Comparison of ENCODE assay signal across 1 cellular context in the genomic region with DNA sequence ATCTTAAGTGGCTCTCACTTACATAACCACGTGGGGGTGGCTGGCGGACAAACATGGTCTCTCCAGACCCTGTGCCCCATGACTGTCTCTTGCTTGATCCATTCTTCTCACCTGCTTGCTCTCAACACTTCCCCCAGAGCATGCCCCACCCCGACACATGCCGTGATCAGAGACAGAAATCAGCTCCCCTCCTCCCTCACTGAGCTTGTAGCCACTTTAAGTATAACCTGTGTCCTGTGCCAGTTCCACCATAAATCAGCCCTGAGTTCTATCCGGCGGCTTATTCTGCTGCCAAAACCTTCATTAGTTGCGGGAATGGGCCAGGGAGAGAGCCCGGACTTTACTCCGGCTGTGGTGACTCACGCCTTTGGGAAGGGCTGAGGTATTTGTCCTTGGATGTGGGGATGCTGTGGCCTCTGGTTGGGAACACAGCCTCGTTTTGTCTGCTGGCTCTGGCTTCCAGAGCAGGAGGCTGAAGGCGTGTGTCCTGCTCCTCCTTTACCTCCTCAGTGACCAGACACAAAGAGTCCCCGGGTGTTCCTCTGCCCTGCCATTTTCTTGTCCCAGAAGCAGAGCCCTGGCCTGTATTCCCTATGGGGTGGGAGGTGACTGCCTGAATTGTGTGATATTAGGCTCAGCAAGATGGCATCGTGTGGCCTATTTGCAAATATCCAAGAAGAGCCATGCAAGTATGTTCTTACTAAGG.
A peak's percentile ranks its signal among the peaks of the same experiment; 100 is the strongest.
TF ChIP-seq lines count a peak whose summit lies in the region.

No MANE protein-coding gene starts in this region.

TF ChIP-seq in HepG2, 621 proteins besides CTCF, POLR2A, EP300 and RAD21 (continued from another document):
- TF ChIP-seq TBP (CRISPR knock-in tag; IDR thresholded peaks at IDR 0.05) (no peak), AHR (CRISPR knock-in tag; IDR thresholded peaks at IDR 0.05) (no peak; the same call in 1 of the 2 replicates), SMAD9 (CRISPR knock-in tag; IDR thresholded peaks at IDR 0.05) (0 out of 2 replicates have a peak, but pooled peaks have one; percentile 52), ZNF564 (CRISPR knock-in tag; IDR thresholded peaks at IDR 0.05) (no peak), NKX3-1 (CRISPR knock-in tag; IDR thresholded peaks at IDR 0.05) (peak; percentile 70; the same call in 1 of the 2 replicates), ZMAT3 (CRISPR knock-in tag; conservative IDR thresholded peaks at IDR 0.05) (peak; percentile 70; the same call in 1 of the 2 replicates), MBD4 (IDR thresholded peaks at IDR 0.05; ENCODE audit: borderline replicate concordance, low read length) (no peak), ZNF577 (CRISPR knock-in tag; IDR thresholded peaks at IDR 0.05; ENCODE audit: borderline replicate concordance, low read depth) (no peak), ZBTB7A (CRISPR knock-in tag; IDR thresholded peaks at IDR 0.05) (peak; percentile 87; the same call in 1 of the 2 replicates), HNF4A (CRISPR knock-in tag; IDR thresholded peaks at IDR 0.05) (peak; percentile 96), ZKSCAN8 (CRISPR knock-in tag; IDR thresholded peaks at IDR 0.05; ENCODE audit: borderline replicate concordance) (peak; percentile 76; the same call in 1 of the 2 replicates), ZNF343 (CRISPR knock-in tag; IDR thresholded peaks at IDR 0.05) (no peak), MLLT10 (CRISPR knock-in tag; IDR thresholded peaks at IDR 0.05) (no peak), ZNF615 (CRISPR knock-in tag; IDR thresholded peaks at IDR 0.05; ENCODE audit: borderline replicate concordance) (0 out of 2 replicates have a peak, but pooled peaks have one; percentile 29), HNRNPH1 (optimal IDR thresholded peaks at IDR 0.05; ENCODE audit: low read depth, low read length) (no peak), FOSL2 (CRISPR knock-in tag; IDR thresholded peaks at IDR 0.05) (peak; percentile 99), ZSCAN12 (CRISPR knock-in tag; IDR thresholded peaks at IDR 0.05) (no peak), ZNF550 (CRISPR knock-in tag; IDR thresholded peaks at IDR 0.05; ENCODE audit: borderline replicate concordance) (no peak), SOX13 (IDR thresholded peaks at IDR 0.05) (peak; percentile 63), SOX13 (CRISPR knock-in tag; conservative IDR thresholded peaks at IDR 0.05 in 1 of 2, IDR thresholded peaks at IDR 0.05 in 1 of 2) (peak; percentile 74 to 83; a peak in 3 of 4 replicates), CHD4 (IDR thresholded peaks at IDR 0.05; ENCODE audit: borderline replicate concordance, low read length) (peak; percentile 76; the same call in 1 of the 2 replicates), THAP11 (CRISPR knock-in tag; IDR thresholded peaks at IDR 0.05) (peak; percentile 68; the same call in 1 of the 2 replicates), KDM3A (CRISPR knock-in tag; IDR thresholded peaks at IDR 0.05; ENCODE audit: low read depth) (peak; percentile 68; the same call in 1 of the 2 replicates), ZNF792 (CRISPR knock-in tag; IDR thresholded peaks at IDR 0.05) (peak; percentile 86)
- TF ChIP-seq, protein P1, sequence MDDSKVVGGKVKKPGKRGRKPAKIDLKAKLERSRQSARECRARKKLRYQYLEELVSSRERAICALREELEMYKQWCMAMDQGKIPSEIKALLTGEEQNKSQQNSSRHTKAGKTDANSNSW (CRISPR knock-in tag; IDR thresholded peaks at IDR 0.05; ENCODE audit: borderline replicate concordance), result 0 out of 2 replicates have a peak, but pooled peaks have one; percentile 47
- TF ChIP-seq, protein P2, sequence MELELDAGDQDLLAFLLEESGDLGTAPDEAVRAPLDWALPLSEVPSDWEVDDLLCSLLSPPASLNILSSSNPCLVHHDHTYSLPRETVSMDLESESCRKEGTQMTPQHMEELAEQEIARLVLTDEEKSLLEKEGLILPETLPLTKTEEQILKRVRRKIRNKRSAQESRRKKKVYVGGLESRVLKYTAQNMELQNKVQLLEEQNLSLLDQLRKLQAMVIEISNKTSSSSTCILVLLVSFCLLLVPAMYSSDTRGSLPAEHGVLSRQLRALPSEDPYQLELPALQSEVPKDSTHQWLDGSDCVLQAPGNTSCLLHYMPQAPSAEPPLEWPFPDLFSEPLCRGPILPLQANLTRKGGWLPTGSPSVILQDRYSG (CRISPR knock-in tag; IDR thresholded peaks at IDR 0.05), result no peak
- TF ChIP-seq, protein P3, sequence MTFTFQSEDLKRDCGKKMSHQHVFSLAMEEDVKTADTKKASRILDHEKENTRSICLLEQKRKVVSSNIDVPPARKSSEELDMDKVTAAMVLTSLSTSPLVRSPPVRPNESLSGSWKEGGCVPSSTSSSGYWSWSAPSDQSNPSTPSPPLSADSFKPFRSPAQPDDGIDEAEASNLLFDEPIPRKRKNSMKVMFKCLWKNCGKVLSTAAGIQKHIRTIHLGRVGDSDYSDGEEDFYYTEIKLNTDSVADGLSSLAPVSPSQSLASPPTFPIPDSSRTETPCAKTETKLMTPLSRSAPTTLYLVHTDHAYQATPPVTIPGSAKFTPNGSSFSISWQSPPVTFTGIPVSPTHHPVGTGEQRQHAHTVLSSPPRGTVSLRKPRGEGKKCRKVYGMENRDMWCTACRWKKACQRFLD (CRISPR knock-in tag; IDR thresholded peaks at IDR 0.05; ENCODE audit: borderline replicate concordance), result no peak
- TF ChIP-seq, protein P4, sequence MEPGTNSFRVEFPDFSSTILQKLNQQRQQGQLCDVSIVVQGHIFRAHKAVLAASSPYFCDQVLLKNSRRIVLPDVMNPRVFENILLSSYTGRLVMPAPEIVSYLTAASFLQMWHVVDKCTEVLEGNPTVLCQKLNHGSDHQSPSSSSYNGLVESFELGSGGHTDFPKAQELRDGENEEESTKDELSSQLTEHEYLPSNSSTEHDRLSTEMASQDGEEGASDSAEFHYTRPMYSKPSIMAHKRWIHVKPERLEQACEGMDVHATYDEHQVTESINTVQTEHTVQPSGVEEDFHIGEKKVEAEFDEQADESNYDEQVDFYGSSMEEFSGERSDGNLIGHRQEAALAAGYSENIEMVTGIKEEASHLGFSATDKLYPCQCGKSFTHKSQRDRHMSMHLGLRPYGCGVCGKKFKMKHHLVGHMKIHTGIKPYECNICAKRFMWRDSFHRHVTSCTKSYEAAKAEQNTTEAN (CRISPR knock-in tag; conservative IDR thresholded peaks at IDR 0.05), result no peak; the same call in 1 of the 2 replicates
- TF ChIP-seq, protein P5, sequence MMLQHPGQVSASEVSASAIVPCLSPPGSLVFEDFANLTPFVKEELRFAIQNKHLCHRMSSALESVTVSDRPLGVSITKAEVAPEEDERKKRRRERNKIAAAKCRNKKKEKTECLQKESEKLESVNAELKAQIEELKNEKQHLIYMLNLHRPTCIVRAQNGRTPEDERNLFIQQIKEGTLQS (CRISPR knock-in tag; IDR thresholded peaks at IDR 0.05), result peak; percentile 100
- TF ChIP-seq, protein P6, sequence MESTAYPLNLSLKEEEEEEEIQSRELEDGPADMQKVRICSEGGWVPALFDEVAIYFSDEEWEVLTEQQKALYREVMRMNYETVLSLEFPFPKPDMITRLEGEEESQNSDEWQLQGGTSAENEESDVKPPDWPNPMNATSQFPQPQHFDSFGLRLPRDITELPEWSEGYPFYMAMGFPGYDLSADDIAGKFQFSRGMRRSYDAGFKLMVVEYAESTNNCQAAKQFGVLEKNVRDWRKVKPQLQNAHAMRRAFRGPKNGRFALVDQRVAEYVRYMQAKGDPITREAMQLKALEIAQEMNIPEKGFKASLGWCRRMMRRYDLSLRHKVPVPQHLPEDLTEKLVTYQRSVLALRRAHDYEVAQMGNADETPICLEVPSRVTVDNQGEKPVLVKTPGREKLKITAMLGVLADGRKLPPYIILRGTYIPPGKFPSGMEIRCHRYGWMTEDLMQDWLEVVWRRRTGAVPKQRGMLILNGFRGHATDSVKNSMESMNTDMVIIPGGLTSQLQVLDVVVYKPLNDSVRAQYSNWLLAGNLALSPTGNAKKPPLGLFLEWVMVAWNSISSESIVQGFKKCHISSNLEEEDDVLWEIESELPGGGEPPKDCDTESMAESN (CRISPR knock-in tag; conservative IDR thresholded peaks at IDR 0.05), result no peak; the same call in 1 of the 2 replicates
- TF ChIP-seq, protein P7, sequence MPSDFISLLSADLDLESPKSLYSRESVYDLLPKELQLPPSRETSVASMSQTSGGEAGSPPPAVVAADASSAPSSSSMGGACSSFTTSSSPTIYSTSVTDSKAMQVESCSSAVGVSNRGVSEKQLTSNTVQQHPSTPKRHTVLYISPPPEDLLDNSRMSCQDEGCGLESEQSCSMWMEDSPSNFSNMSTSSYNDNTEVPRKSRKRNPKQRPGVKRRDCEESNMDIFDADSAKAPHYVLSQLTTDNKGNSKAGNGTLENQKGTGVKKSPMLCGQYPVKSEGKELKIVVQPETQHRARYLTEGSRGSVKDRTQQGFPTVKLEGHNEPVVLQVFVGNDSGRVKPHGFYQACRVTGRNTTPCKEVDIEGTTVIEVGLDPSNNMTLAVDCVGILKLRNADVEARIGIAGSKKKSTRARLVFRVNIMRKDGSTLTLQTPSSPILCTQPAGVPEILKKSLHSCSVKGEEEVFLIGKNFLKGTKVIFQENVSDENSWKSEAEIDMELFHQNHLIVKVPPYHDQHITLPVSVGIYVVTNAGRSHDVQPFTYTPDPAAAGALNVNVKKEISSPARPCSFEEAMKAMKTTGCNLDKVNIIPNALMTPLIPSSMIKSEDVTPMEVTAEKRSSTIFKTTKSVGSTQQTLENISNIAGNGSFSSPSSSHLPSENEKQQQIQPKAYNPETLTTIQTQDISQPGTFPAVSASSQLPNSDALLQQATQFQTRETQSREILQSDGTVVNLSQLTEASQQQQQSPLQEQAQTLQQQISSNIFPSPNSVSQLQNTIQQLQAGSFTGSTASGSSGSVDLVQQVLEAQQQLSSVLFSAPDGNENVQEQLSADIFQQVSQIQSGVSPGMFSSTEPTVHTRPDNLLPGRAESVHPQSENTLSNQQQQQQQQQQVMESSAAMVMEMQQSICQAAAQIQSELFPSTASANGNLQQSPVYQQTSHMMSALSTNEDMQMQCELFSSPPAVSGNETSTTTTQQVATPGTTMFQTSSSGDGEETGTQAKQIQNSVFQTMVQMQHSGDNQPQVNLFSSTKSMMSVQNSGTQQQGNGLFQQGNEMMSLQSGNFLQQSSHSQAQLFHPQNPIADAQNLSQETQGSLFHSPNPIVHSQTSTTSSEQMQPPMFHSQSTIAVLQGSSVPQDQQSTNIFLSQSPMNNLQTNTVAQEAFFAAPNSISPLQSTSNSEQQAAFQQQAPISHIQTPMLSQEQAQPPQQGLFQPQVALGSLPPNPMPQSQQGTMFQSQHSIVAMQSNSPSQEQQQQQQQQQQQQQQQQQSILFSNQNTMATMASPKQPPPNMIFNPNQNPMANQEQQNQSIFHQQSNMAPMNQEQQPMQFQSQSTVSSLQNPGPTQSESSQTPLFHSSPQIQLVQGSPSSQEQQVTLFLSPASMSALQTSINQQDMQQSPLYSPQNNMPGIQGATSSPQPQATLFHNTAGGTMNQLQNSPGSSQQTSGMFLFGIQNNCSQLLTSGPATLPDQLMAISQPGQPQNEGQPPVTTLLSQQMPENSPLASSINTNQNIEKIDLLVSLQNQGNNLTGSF (CRISPR knock-in tag; IDR thresholded peaks at IDR 0.05), result 0 out of 2 replicates have a peak, but pooled peaks have one; percentile 10
TF ChIP-seq in HepG2: peak in this region for 323.
